Comparison of ENCODE assay signal across 1 cellular context in the genomic region with DNA sequence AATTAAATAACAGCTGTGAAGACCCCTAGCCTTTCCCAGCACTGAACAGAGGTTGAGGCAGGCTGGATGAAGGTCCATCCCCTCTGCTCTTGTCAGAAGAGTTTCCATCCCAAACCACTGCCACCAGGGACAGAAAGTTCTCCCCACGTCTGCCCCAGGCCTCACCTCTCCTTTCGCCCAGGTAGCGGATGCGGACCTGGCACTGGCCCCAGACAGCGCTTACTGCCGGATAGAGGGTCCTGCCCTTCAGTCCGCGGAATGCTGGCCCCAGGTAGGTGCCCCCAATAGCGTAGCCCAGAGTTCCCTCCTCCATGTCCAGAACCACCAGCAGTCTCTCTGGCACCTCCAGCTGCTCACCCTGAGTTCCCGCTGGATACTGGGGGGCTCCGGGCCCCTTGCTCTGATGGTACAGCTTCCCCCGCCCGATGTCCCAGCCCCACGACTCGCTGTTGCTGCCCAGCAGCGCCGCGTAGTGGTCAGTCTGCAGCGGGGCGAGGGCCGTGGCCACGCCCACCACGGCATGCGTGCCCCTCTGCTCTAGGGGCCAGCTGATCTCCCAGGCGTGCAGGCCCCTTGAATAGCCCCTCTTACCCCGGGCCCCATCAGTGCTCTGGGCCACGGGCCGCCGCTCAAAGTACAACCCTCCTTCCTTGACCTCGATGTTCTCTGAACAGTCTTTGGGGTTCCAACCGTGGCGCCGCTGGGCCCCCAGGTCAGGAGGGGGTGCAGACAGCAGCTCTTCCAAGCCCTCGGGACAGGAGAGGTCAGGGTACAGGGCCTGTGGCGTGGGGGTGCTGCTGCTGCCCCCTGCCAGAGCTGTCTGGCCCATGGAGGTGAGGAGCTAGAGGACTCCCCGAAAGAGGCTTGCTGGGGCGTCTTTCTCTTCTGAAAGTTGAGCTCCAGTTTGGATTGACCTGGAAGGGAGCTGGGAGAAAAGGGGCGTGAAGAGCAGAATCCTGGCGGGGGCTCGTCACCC.
A peak's percentile ranks its signal among the peaks of the same experiment; 100 is the strongest.
TF ChIP-seq lines count a peak whose summit lies in the region.

No MANE protein-coding gene starts in this region.

TF ChIP-seq in HEK293, 187 proteins besides CTCF, POLR2A, EP300 and RAD21 (continued from another document and continues in another):
- TF ChIP-seq ZNF639 (tag by site-specific recombination; IDR thresholded peaks at IDR 0.05) (peak; percentile 63; the same call in 1 of the 2 replicates), ZNF24 (tag by site-specific recombination; IDR thresholded peaks at IDR 0.05) (peak; percentile 63), ZEB2 (tag by site-specific recombination; IDR thresholded peaks at IDR 0.05) (no peak; the same call in 1 of the 2 replicates), ZBTB7A (tag by site-specific recombination; IDR thresholded peaks at IDR 0.05; ENCODE audit: low read depth) (peak; percentile 91), SP2 (tag by site-specific recombination; IDR thresholded peaks at IDR 0.05) (peak; percentile 35; the same call in 1 of the 2 replicates), ZNF366 (tag by site-specific recombination; conservative IDR thresholded peaks at IDR 0.05) (peak; percentile 38; the same call in 1 of the 2 replicates), KLF17 (tag by site-specific recombination; IDR thresholded peaks at IDR 0.05) (peak; percentile 65; the same call in 1 of the 2 replicates), ZNF530 (tag by site-specific recombination; IDR thresholded peaks at IDR 0.05; ENCODE audit: low read depth) (no peak), ZBTB48 (tag by site-specific recombination; IDR thresholded peaks at IDR 0.05) (peak; percentile 95), ZNF155 (tag by site-specific recombination; IDR thresholded peaks at IDR 0.05) (no peak), KLF10 (tag by site-specific recombination; IDR thresholded peaks at IDR 0.05) (peak; percentile 62; the same call in 1 of the 2 replicates), MEIS1 (CRISPR knock-in tag; IDR thresholded peaks at IDR 0.05; ENCODE audit: borderline replicate concordance) (no peak), SP3 (tag by site-specific recombination; IDR thresholded peaks at IDR 0.05) (peak; percentile 71), PRDM1 (tag by site-specific recombination; IDR thresholded peaks at IDR 0.05) (peak; percentile 92), ZFP37 (tag by site-specific recombination; IDR thresholded peaks at IDR 0.05) (no peak), WT1 (tag by site-specific recombination; IDR thresholded peaks at IDR 0.05) (peak; percentile 42; the same call in 1 of the 2 replicates), HOXC10 (CRISPR knock-in tag; IDR thresholded peaks at IDR 0.05) (0 out of 2 replicates have a peak, but pooled peaks have one; percentile 30), GLIS1 (tag by site-specific recombination; IDR thresholded peaks at IDR 0.05) (peak; percentile 44), KLF7 (tag by site-specific recombination; IDR thresholded peaks at IDR 0.05; ENCODE audit: borderline replicate concordance) (0 out of 2 replicates have a peak, but pooled peaks have one; percentile 59), ZBTB10 (tag by site-specific recombination; IDR thresholded peaks at IDR 0.05) (peak; percentile 93), ZNF292 (tag by site-specific recombination; IDR thresholded peaks at IDR 0.05; ENCODE audit: borderline replicate concordance, low read depth) (0 out of 2 replicates have a peak, but pooled peaks have one; percentile 19), KLF1 (tag by site-specific recombination; IDR thresholded peaks at IDR 0.05) (peak; percentile 79), ZNF391 (tag by site-specific recombination; IDR thresholded peaks at IDR 0.05; ENCODE audit: borderline replicate concordance, low read depth) (peak; percentile 56; the same call in 1 of the 2 replicates), ZNF777 (tag by site-specific recombination; IDR thresholded peaks at IDR 0.05; ENCODE audit: borderline replicate concordance) (0 out of 2 replicates have a peak, but pooled peaks have one; percentile 39), SP7 (tag by site-specific recombination; IDR thresholded peaks at IDR 0.05) (peak; percentile 50), ZFP69B (tag by site-specific recombination; IDR thresholded peaks at IDR 0.05) (peak; percentile 47; the same call in 1 of the 2 replicates), ZNF394 (tag by site-specific recombination; IDR thresholded peaks at IDR 0.05; ENCODE audit: borderline replicate concordance) (peak; percentile 35; the same call in 1 of the 2 replicates)
- TF ChIP-seq, protein P1, sequence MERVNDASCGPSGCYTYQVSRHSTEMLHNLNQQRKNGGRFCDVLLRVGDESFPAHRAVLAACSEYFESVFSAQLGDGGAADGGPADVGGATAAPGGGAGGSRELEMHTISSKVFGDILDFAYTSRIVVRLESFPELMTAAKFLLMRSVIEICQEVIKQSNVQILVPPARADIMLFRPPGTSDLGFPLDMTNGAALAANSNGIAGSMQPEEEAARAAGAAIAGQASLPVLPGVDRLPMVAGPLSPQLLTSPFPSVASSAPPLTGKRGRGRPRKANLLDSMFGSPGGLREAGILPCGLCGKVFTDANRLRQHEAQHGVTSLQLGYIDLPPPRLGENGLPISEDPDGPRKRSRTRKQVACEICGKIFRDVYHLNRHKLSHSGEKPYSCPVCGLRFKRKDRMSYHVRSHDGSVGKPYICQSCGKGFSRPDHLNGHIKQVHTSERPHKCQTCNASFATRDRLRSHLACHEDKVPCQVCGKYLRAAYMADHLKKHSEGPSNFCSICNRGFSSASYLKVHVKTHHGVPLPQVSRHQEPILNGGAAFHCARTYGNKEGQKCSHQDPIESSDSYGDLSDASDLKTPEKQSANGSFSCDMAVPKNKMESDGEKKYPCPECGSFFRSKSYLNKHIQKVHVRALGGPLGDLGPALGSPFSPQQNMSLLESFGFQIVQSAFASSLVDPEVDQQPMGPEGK (tag by site-specific recombination; IDR thresholded peaks at IDR 0.05), result peak; percentile 99
- TF ChIP-seq, protein P2, sequence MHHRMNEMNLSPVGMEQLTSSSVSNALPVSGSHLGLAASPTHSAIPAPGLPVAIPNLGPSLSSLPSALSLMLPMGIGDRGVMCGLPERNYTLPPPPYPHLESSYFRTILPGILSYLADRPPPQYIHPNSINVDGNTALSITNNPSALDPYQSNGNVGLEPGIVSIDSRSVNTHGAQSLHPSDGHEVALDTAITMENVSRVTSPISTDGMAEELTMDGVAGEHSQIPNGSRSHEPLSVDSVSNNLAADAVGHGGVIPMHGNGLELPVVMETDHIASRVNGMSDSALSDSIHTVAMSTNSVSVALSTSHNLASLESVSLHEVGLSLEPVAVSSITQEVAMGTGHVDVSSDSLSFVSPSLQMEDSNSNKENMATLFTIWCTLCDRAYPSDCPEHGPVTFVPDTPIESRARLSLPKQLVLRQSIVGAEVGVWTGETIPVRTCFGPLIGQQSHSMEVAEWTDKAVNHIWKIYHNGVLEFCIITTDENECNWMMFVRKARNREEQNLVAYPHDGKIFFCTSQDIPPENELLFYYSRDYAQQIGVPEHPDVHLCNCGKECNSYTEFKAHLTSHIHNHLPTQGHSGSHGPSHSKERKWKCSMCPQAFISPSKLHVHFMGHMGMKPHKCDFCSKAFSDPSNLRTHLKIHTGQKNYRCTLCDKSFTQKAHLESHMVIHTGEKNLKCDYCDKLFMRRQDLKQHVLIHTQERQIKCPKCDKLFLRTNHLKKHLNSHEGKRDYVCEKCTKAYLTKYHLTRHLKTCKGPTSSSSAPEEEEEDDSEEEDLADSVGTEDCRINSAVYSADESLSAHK (tag by site-specific recombination; IDR thresholded peaks at IDR 0.05), result peak; percentile 29; the same call in 1 of the 2 replicates
- TF ChIP-seq, protein P3, sequence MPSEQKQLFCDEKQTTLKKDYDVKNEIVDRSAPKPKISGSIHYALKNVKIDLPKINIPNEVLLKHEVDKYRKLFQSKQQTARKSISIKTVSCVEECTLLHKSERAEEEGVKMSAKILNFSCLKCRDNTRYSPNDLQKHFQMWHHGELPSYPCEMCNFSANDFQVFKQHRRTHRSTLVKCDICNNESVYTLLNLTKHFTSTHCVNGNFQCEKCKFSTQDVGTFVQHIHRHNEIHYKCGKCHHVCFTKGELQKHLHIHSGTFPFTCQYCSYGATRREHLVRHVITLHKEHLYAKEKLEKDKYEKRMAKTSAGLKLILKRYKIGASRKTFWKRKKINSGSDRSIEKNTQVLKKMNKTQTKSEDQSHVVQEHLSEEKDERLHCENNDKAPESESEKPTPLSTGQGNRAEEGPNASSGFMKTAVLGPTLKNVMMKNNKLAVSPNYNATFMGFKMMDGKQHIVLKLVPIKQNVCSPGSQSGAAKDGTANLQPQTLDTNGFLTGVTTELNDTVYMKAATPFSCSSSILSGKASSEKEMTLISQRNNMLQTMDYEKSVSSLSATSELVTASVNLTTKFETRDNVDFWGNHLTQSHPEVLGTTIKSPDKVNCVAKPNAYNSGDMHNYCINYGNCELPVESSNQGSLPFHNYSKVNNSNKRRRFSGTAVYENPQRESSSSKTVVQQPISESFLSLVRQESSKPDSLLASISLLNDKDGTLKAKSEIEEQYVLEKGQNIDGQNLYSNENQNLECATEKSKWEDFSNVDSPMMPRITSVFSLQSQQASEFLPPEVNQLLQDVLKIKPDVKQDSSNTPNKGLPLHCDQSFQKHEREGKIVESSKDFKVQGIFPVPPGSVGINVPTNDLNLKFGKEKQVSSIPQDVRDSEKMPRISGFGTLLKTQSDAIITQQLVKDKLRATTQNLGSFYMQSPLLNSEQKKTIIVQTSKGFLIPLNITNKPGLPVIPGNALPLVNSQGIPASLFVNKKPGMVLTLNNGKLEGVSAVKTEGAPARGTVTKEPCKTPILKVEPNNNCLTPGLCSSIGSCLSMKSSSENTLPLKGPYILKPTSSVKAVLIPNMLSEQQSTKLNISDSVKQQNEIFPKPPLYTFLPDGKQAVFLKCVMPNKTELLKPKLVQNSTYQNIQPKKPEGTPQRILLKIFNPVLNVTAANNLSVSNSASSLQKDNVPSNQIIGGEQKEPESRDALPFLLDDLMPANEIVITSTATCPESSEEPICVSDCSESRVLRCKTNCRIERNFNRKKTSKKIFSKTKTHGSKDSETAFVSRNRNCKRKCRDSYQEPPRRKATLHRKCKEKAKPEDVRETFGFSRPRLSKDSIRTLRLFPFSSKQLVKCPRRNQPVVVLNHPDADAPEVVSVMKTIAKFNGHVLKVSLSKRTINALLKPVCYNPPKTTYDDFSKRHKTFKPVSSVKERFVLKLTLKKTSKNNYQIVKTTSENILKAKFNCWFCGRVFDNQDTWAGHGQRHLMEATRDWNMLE (tag by site-specific recombination; conservative IDR thresholded peaks at IDR 0.05; ENCODE audit: low read depth), result no peak
- TF ChIP-seq, protein P4, sequence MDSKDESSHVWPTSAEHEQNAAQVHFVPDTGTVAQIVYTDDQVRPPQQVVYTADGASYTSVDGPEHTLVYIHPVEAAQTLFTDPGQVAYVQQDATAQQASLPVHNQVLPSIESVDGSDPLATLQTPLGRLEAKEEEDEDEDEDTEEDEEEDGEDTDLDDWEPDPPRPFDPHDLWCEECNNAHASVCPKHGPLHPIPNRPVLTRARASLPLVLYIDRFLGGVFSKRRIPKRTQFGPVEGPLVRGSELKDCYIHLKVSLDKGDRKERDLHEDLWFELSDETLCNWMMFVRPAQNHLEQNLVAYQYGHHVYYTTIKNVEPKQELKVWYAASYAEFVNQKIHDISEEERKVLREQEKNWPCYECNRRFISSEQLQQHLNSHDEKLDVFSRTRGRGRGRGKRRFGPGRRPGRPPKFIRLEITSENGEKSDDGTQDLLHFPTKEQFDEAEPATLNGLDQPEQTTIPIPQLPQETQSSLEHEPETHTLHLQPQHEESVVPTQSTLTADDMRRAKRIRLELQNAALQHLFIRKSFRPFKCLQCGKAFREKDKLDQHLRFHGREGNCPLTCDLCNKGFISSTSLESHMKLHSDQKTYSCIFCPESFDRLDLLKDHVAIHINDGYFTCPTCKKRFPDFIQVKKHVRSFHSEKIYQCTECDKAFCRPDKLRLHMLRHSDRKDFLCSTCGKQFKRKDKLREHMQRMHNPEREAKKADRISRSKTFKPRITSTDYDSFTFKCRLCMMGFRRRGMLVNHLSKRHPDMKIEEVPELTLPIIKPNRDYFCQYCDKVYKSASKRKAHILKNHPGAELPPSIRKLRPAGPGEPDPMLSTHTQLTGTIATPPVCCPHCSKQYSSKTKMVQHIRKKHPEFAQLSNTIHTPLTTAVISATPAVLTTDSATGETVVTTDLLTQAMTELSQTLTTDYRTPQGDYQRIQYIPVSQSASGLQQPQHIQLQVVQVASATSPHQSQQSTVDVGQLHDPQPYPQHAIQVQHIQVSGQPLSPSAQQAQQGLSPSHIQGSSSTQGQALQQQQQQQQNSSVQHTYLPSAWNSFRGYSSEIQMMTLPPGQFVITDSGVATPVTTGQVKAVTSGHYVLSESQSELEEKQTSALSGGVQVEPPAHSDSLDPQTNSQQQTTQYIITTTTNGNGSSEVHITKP (tag by site-specific recombination; IDR thresholded peaks at IDR 0.05), result peak; percentile 37; the same call in 1 of the 2 replicates
